11 cellular contexts compared by ENCODE assay signal in genomic region chr9:98375138-98375726, GRCh38.
DNase-seq lines count a peak whose midpoint lies in the region; ATAC-seq, FAIRE-seq and TF ChIP-seq lines count a peak whose summit lies in the region.
"Had no signal": no experiment of that assay in that cellular context is flagged by ENCODE, and none has a peak within 500 bp of the region (broad histone marks: within the 10 kb centered on the region; RNA-seq: fewer than 3 reads in every experiment).

No MANE protein-coding gene starts in this region.

- TF ChIP-seq EP300 in A549 (IDR thresholded peaks at IDR 0.05) (no peak), tibial nerve (IDR thresholded peaks at IDR 0.05) (no peak)

- H3K9me2 ChIP-seq in PC-9 (ENCODE audit: insufficient read depth), result no peaks in the 10 kb centered on the region

- no peaks in the 10 kb centered on the region for H3K36me3 Mint-ChIP-seq in activated T-cell treated with anti-CD3 and anti-CD28 coated beads, Interleukin-2, amount 50 U/mL, for 72 hours (ENCODE audit: insufficient read depth in 2 of 2)
- H3K36me3 Mint-ChIP-seq: CD14-positive monocyte had no signal

- WGBS in A549 (ENCODE audit: missing lambda C conversion rate), result 40% methylated on average over 3 of the region's 3 CpGs
- WGBS in tibial nerve, 2 donors, result 81 to 82% methylated on average over 3 of the region's 3 CpGs

- H3K4me3 ChIP-seq in A549 (no peak overlapping the region), PC-9 (no peak overlapping the region), fibroblast of pulmonary artery (replicated peaks; ENCODE audit: low read depth, low read length) (no peak overlapping the region), tibial nerve (no peak overlapping the region)

- FAIRE-seq in A549 (lab: Jason Lieb, UNC), result no peak

- H3K36me3 ChIP-seq in PC-9 (ENCODE audit: low read depth) (no peaks in the 10 kb centered on the region), tibial nerve (no peaks in the 10 kb centered on the region)

- peak in 1 of 2 experiments; percentile 53 for DNase-seq in A549 (ENCODE audit: low read depth in 1 of 2, low spot score in 1 of 2)
- peak; percentile 55 to 96 for DNase-seq in PC-9
- DNase-seq in fibroblast of pulmonary artery (ENCODE audit: low read depth), result peak; percentile 81
- no peak for DNase-seq in GM10266 (ENCODE audit: extremely low spot score)
- no peak for DNase-seq in activated T-cell treated with anti-CD3 and anti-CD28 coated beads, Interleukin-2, amount 50 U/mL, for 72 hours
- DNase-seq in tibial nerve (ENCODE audit: low spot score in 2 of 2), result no peak
- no peak for DNase-seq in DMS79 (lab: John Stamatoyannopoulos, UW)
- DNase-seq: activated naive CD8-positive, alpha-beta T cell treated with anti-CD3 and anti-CD28 coated beads, Interleukin-2, amount 50 U/mL, for 24 hours had no signal

- no peak overlapping the region for H2AFZ ChIP-seq in PC-9

- H3K4me3 Mint-ChIP-seq in activated T-cell treated with anti-CD3 and anti-CD28 coated beads, Interleukin-2, amount 50 U/mL, for 72 hours, result no peak overlapping the region
- H3K4me3 Mint-ChIP-seq: activated naive CD8-positive, alpha-beta T cell treated with anti-CD3 and anti-CD28 coated beads, Interleukin-2, amount 50 U/mL, for 24 hours; CD14-positive monocyte had no signal

- TF ChIP-seq RAD21 in A549 (conservative IDR thresholded peaks at IDR 0.05 in 1 of 2, IDR thresholded peaks at IDR 0.05 in 1 of 2), result no peak

- no peaks in the 10 kb centered on the region for H3K27me3 Mint-ChIP-seq in activated T-cell treated with anti-CD3 and anti-CD28 coated beads, Interleukin-2, amount 50 U/mL, for 72 hours (ENCODE audit: low read depth)
- H3K27me3 Mint-ChIP-seq: activated naive CD8-positive, alpha-beta T cell treated with anti-CD3 and anti-CD28 coated beads, Interleukin-2, amount 50 U/mL, for 24 hours; progenitor cell of endocrine pancreas had no signal

- intact Hi-C loops in PC-9 (cut with micrococcal nuclease; ENCODE audit: unreplicated experiment), result loop anchor here (2.0 to 5.0 kb wide), 2 partner anchors 43 to 416 kb away; no protein-coding TSS in a partner anchor

- no peaks in the 10 kb centered on the region for H3K9me3 Mint-ChIP-seq in activated T-cell treated with anti-CD3 and anti-CD28 coated beads, Interleukin-2, amount 50 U/mL, for 72 hours
- H3K9me3 Mint-ChIP-seq: activated naive CD8-positive, alpha-beta T cell treated with anti-CD3 and anti-CD28 coated beads, Interleukin-2, amount 50 U/mL, for 24 hours had no signal

- H3K27me3 ChIP-seq in PC-9 (ENCODE audit: insufficient read depth, low read depth) (no peaks in the 10 kb centered on the region), tibial nerve (no peaks in the 10 kb centered on the region)

- BruUV-seq in PC-9 (replicated peaks; lab: Mats Ljungman, UMichigan), result no TSS peak

- H3K9me3 ChIP-seq in A549 (no peaks in the 10 kb centered on the region), PC-9 (ENCODE audit: insufficient read depth, low read depth) (no peaks in the 10 kb centered on the region), tibial nerve (no peaks in the 10 kb centered on the region)

- H3K4me2 ChIP-seq in A549, result peak overlapping the region; percentile 56
- H3K4me2 ChIP-seq in PC-9, result peak overlapping the region; percentile 60

- H3F3A ChIP-seq in PC-9 (ENCODE audit: insufficient read depth, low read depth), result peaks cover 24% of the 10 kb centered on the region

- H4K20me1 ChIP-seq in PC-9 (ENCODE audit: insufficient read depth), result no peaks in the 10 kb centered on the region

- H3K79me2 ChIP-seq in PC-9 (ENCODE audit: low read depth), result no peaks in the 10 kb centered on the region

- TF ChIP-seq CTCF in A549 (IDR thresholded peaks at IDR 0.05) (no peak), PC-9 (conservative IDR thresholded peaks at IDR 0.05) (no peak), fibroblast of pulmonary artery (IDR thresholded peaks at IDR 0.05; ENCODE audit: low read length, missing control alignments) (no peak), GM10266 (IDR thresholded peaks at IDR 0.05; ENCODE audit: control insufficient read depth, insufficient read depth, low read depth, missing control alignments) (no peak), tibial nerve (IDR thresholded peaks at IDR 0.05) (no peak)

- CTCF ChIA-PET in A549 (lab: Yijun Ruan, JAX) (interaction anchor here (1.1 to 1.4 kb wide), 2 partner anchors 11 kb away, joined by 3 to 7 read pairs; no protein-coding TSS in a partner anchor), PC-9 (lab: Charles Lee) (no interaction called here)

- no peak overlapping the region for H3K27ac Mint-ChIP-seq in activated T-cell treated with anti-CD3 and anti-CD28 coated beads, Interleukin-2, amount 50 U/mL, for 72 hours
- H3K27ac Mint-ChIP-seq: activated naive CD8-positive, alpha-beta T cell treated with anti-CD3 and anti-CD28 coated beads, Interleukin-2, amount 50 U/mL, for 24 hours had no signal

- no peak for TF ChIP-seq POLR2A in A549 (IDR thresholded peaks at IDR 0.05; ENCODE audit: low read length)
- TF ChIP-seq POLR2A in tibial nerve (IDR thresholded peaks at IDR 0.05), result no peak

- POLR2A ChIA-PET in A549 (lab: Yijun Ruan, JAX) (interaction anchor here (1.0 kb wide), 1 partner anchor 105 kb away, joined by 3 read pairs; no protein-coding TSS in a partner anchor), PC-9 (lab: Charles Lee; ENCODE audit: unreplicated experiment) (interaction anchor here (0.6 kb wide), 1 partner anchor 729 kb away, joined by 7 read pairs; no protein-coding TSS in a partner anchor)

- H3K4me1 ChIP-seq in A549 (peaks cover 32% of the 10 kb centered on the region), PC-9 (replicated peaks; ENCODE audit: insufficient read depth) (peaks cover 45% of the 10 kb centered on the region), tibial nerve (no peaks in the 10 kb centered on the region)

- ATAC-seq in A549 (peak; percentile 26 to 61; a peak in 4 of 6 replicates), GM21423 (IDR thresholded peaks at IDR 0.05; ENCODE audit: unreplicated experiment) (peak; percentile 56)
- ATAC-seq in activated T-cell treated with anti-CD3 and anti-CD28 coated beads, Interleukin-2, amount 50 U/mL, for 72 hours (replicated peaks in 1 of 2), result no peak
- ATAC-seq: activated naive CD8-positive, alpha-beta T cell treated with anti-CD3 and anti-CD28 coated beads, Interleukin-2, amount 50 U/mL, for 24 hours had no signal

- H3K27ac ChIP-seq in A549 (peak overlapping the region; percentile 61 to 72), PC-9 (peak overlapping the region; percentile 71), tibial nerve (no peak overlapping the region)

- no peaks in the 10 kb centered on the region for H3K4me1 Mint-ChIP-seq in activated T-cell treated with anti-CD3 and anti-CD28 coated beads, Interleukin-2, amount 50 U/mL, for 72 hours (ENCODE audit: low read depth)

TF ChIP-seq in A549, 52 proteins besides CTCF, POLR2A, EP300 and RAD21:
- TF ChIP-seq JUNB (IDR thresholded peaks at IDR 0.05), result no peak
- no peak for TF ChIP-seq ZNF302 (CRISPR knock-in tag; IDR thresholded peaks at IDR 0.05)
- TF ChIP-seq RCOR1 (IDR thresholded peaks at IDR 0.05; ENCODE audit: low read depth, low read length), result no peak

Comparison
In these comparisons a context has a peak if more than half of its experiments do, and no peak if none do; other contexts are left out.
1. ATAC-seq: peak in A549 (2 of 2) and GM21423 (single experiment); none in activated T-cell treated with anti-CD3 and anti-CD28 coated beads, Interleukin-2, amount 50 U/mL, for 72 hours (0 of 2).
2. DNase-seq: peak in PC-9 (2 of 2) and fibroblast of pulmonary artery (single experiment); none in GM10266 (single experiment), activated T-cell treated with anti-CD3 and anti-CD28 coated beads, Interleukin-2, amount 50 U/mL, for 72 hours (0 of 2), tibial nerve (0 of 2) and DMS79 (single experiment).
3. H3K27ac ChIP-seq: peak in A549 (2 of 2) and PC-9 (single experiment); none in tibial nerve (0 of 4).